ENCODE assay signal across 31 cellular contexts in the genomic region with DNA sequence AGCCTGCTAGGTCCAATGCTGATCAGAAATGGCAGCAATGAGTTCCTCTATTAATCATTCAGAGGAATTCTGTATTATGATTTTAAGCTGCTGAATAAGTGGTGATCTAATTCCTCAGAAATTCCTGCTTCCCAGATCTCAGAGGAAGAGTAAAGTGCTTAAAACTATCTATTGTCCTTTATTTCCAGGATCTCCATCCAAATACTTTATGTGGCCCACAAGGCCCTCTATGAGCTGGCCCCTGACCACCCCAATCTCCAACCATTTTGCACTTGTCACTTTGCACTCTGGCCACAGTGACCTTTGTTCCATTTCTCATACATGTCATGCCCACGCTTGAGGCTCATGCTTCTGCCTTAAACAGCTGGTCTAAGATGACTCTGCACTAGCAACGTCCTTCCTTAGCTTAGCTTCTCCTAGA.
DNase-seq lines count a peak whose midpoint lies in the region; ATAC-seq, FAIRE-seq and TF ChIP-seq lines count a peak whose summit lies in the region.
"Had no signal": no experiment of that assay in that cellular context is flagged by ENCODE, and none has a peak within 500 bp of the region (broad histone marks: within the 10 kb centered on the region; RNA-seq: fewer than 3 reads in every experiment).

No MANE protein-coding gene starts in this region.

- H2AFZ ChIP-seq in osteoblast (ENCODE audit: low read length) = no peak overlapping the region
- no peak overlapping the region for H2AFZ ChIP-seq in HepG2 (ENCODE audit: low read length)

- H3K27ac Mint-ChIP-seq in chondrocyte (ENCODE audit: unreplicated experiment) (peak overlapping the region; percentile 96), HFFc6 (no peak overlapping the region)
- H3K27ac Mint-ChIP-seq: activated naive CD8-positive, alpha-beta T cell treated with anti-CD3 and anti-CD28 coated beads for 36 hours; mesothelial cell of epicardium; natural killer cell had no signal

- H3K4me3 ChIP-seq in osteoblast (ENCODE audit: insufficient read depth, low read length) = no peak overlapping the region
- H3K4me3 ChIP-seq in HepG2 (replicated peaks in 1 of 3; ENCODE audit: insufficient read depth in 1 of 3, low read depth in 2 of 3, low read length in 3 of 3) = no peak overlapping the region
- H3K4me3 ChIP-seq: ascending aorta; BLaER1 treated with 17β-estradiol and CSF1 and Interleukin-3, amounts not matched to agents 10 nM and 100 nM; smooth muscle cell; thyroid gland had no signal

- H3K9me3 Mint-ChIP-seq in chondrocyte (ENCODE audit: low read depth) (no peaks in the 10 kb centered on the region), HFFc6 (peaks cover 55% of the 10 kb centered on the region)

- peaks cover 18% of the 10 kb centered on the region for H3K4me1 Mint-ChIP-seq in chondrocyte (ENCODE audit: low read depth)
- H3K4me1 Mint-ChIP-seq in HFFc6 (ENCODE audit: low read depth) = no peaks in the 10 kb centered on the region
- H3K4me1 Mint-ChIP-seq: activated naive CD8-positive, alpha-beta T cell treated with anti-CD3 and anti-CD28 coated beads for 36 hours; central memory CD8-positive, alpha-beta T cell; mesothelial cell of epicardium; natural killer cell; stimulated activated naive CD8-positive, alpha-beta T cell treated with anti-CD3 and anti-CD28 coated beads, Interleukin-15, amount 100 ng/mL, for 72 hours had no signal

- TF ChIP-seq EP300 in HepG2 (IDR thresholded peaks at IDR 0.05; ENCODE audit: low read depth in 2 of 2, low read length in 2 of 2) = no peak
- TF ChIP-seq EP300 in HepG2 (CRISPR knock-in tag; IDR thresholded peaks at IDR 0.05; ENCODE audit: borderline replicate concordance) = no peak

- H3K4me2 ChIP-seq in osteoblast (ENCODE audit: insufficient read depth, low read length) = no peak overlapping the region
- no peak overlapping the region for H3K4me2 ChIP-seq in HepG2 (ENCODE audit: low read depth, low read length)
- H3K4me2 ChIP-seq: BLaER1 treated with 17β-estradiol and CSF1 and Interleukin-3, amounts not matched to agents 10 nM and 100 nM; smooth muscle cell had no signal

- TF ChIP-seq CTCF in chondrocyte (IDR thresholded peaks at IDR 0.05) = no peak
- no peak for TF ChIP-seq CTCF in osteoblast (IDR thresholded peaks at IDR 0.05; ENCODE audit: extremely low read depth, low read depth, low read length)
- TF ChIP-seq CTCF in HepG2 (CRISPR knock-in tag; IDR thresholded peaks at IDR 0.05) = no peak
- TF ChIP-seq CTCF in HFFc6 (IDR thresholded peaks at IDR 0.05) = no peak

- intact Hi-C loops in HepG2 (cut with micrococcal nuclease; ENCODE audit: unreplicated experiment) = no loop called here

- H3K27ac ChIP-seq in osteoblast (ENCODE audit: low read depth, low read length) (peak overlapping the region; percentile 32), HepG2 (ENCODE audit: extremely low read length, insufficient read depth, low read length) (no peak overlapping the region)
- H3K27ac ChIP-seq: ascending aorta; BLaER1 treated with 17β-estradiol and CSF1 and Interleukin-3, amounts not matched to agents 10 nM and 100 nM; thyroid gland had no signal

- peak; percentile 5 for DNase-seq in Caki2 (ENCODE audit: low read depth)
- DNase-seq in HS-5 (ENCODE audit: low read depth) = peak; percentile 20
- no peak for DNase-seq in chondrocyte (ENCODE audit: low spot score)
- DNase-seq in osteoblast (ENCODE audit: insufficient read length, low spot score, missing footprints) = peak; percentile 50
- no peak for DNase-seq in islet precursor cell
- DNase-seq in HepG2 (ENCODE audit: low spot score) = no peak
- no peak for DNase-seq in HFFc6
- DNase-seq: activated CD4-positive, alpha-beta T cell treated with anti-CD3 and anti-CD28 coated beads, Interleukin-2, amount 50 U/mL, for 48 hours; activated naive CD8-positive, alpha-beta T cell treated with anti-CD3 and anti-CD28 coated beads for 36 hours; COR-L47; dermis blood vessel endothelial cell; Kasumi-1; left ventricle myocardium superior; natural killer cell; NCI-H1092; NCI-H187; NCI-H2171; NCI-H510A treated with DMSO at 0.1 percent for 48 hours; NK-92 treated with Interleukin-12 subunit alpha and Interleukin-12 subunit beta, amount 100 ng/mL, for 24 hours; stimulated activated CD4-positive, alpha-beta T cell treated with anti-CD3 and anti-CD28 coated beads, Interleukin-1b, Interleukin-23, amount 100 ng/mL, for 48 hours; stimulated activated CD8-positive, alpha-beta memory T cell treated with anti-CD3 and anti-CD28 coated beads, Interleukin-4, amount 100 ng/mL, for 48 hours; stimulated activated naive CD8-positive, alpha-beta T cell treated with anti-CD3 and anti-CD28 coated beads, Interleukin-15, amount 100 ng/mL, for 72 hours; thyroid gland had no signal

- H3K9me3 ChIP-seq in osteoblast (ENCODE audit: low read depth, low read length) = no peaks in the 10 kb centered on the region
- H3K9me3 ChIP-seq in HepG2 (ENCODE audit: low read length) = peaks cover 92% of the 10 kb centered on the region
- H3K9me3 ChIP-seq: ascending aorta, thyroid gland had no signal

- CTCF ChIA-PET in HepG2 (lab: Yijun Ruan, JAX; ENCODE audit: low intra/inter-chr PET ratio, low total read pairs) = no interaction called here

- H3K4me3 Mint-ChIP-seq in chondrocyte (ENCODE audit: unreplicated experiment) (no peak overlapping the region), HFFc6 (no peak overlapping the region)
- H3K4me3 Mint-ChIP-seq: activated naive CD8-positive, alpha-beta T cell treated with anti-CD3 and anti-CD28 coated beads for 36 hours; central memory CD8-positive, alpha-beta T cell; mesothelial cell of epicardium; natural killer cell; stimulated activated naive CD8-positive, alpha-beta T cell treated with anti-CD3 and anti-CD28 coated beads, Interleukin-15, amount 100 ng/mL, for 72 hours had no signal

- H3K4me1 ChIP-seq in osteoblast (ENCODE audit: insufficient read depth, low read length) (peaks cover 9% of the 10 kb centered on the region), HepG2 (ENCODE audit: insufficient read depth, low read length) (no peaks in the 10 kb centered on the region)
- H3K4me1 ChIP-seq: ascending aorta; BLaER1 treated with 17β-estradiol and CSF1 and Interleukin-3, amounts not matched to agents 10 nM and 100 nM; thyroid gland had no signal

- TF ChIP-seq POLR2A in HepG2 (IDR thresholded peaks at IDR 0.05; ENCODE audit: insufficient read depth in 1 of 2, low read depth in 2 of 2, low read length in 2 of 2) = no peak

- H3K79me2 ChIP-seq in osteoblast (ENCODE audit: insufficient read depth, low read length) = no peaks in the 10 kb centered on the region
- no peaks in the 10 kb centered on the region for H3K79me2 ChIP-seq in HepG2 (ENCODE audit: insufficient read depth, low read length)

- in situ Hi-C loops in Caki2 (cut with HindIII; ENCODE audit: low pct_unique_long_range_greater_than_20kb, low sequenced_read_pairs) (no loop called here), HepG2 (cut with HindIII; ENCODE audit: extremely low pct_ligation_motif_present, low pct_unique_long_range_greater_than_20kb) (no loop called here)

- no peak for ATAC-seq in HepG2
- ATAC-seq: activated CD4-positive, CD25-positive, alpha-beta regulatory T cell treated with anti-CD3 and anti-CD28 coated beads, Interleukin-2, amount 50 U/mL, for 24 hours; left ventricle myocardium superior; natural killer cell; Panc1; stimulated activated naive CD8-positive, alpha-beta T cell treated with anti-CD3 and anti-CD28 coated beads, Interleukin-15, amount 100 ng/mL, for 72 hours had no signal

- H3K27me3 Mint-ChIP-seq in chondrocyte (ENCODE audit: low read depth) (no peaks in the 10 kb centered on the region), HFFc6 (ENCODE audit: insufficient read depth) (no peaks in the 10 kb centered on the region)
- H3K27me3 Mint-ChIP-seq: activated naive CD8-positive, alpha-beta T cell treated with anti-CD3 and anti-CD28 coated beads for 36 hours; central memory CD8-positive, alpha-beta T cell; stimulated activated naive CD8-positive, alpha-beta T cell treated with anti-CD3 and anti-CD28 coated beads, Interleukin-15, amount 100 ng/mL, for 72 hours had no signal

- H3K27me3 ChIP-seq in osteoblast (ENCODE audit: insufficient read depth, low read length) (no peaks in the 10 kb centered on the region), HepG2 (ENCODE audit: control insufficient read depth in 1 of 2, insufficient read depth in 2 of 2, low read length in 2 of 2) (no peaks in the 10 kb centered on the region)
- H3K27me3 ChIP-seq: ascending aorta; BLaER1 treated with 17β-estradiol and CSF1 and Interleukin-3, amounts not matched to agents 10 nM and 100 nM; thyroid gland had no signal

- BruUV-seq in HepG2 (replicated peaks; lab: Mats Ljungman, UMichigan) = no TSS peak

- WGBS in HepG2 (ENCODE audit: low lambda C conversion rate) = 0% methylated on average over 2 of the region's 2 CpGs

- H4K20me1 ChIP-seq in osteoblast (ENCODE audit: insufficient read depth, low read length) (no peaks in the 10 kb centered on the region), HepG2 (ENCODE audit: insufficient read depth, low read length) (no peaks in the 10 kb centered on the region)
- H4K20me1 ChIP-seq: BLaER1 treated with 17β-estradiol and CSF1 and Interleukin-3, amounts not matched to agents 10 nM and 100 nM had no signal

- no peak overlapping the region for H3K9ac ChIP-seq in HepG2 (ENCODE audit: insufficient read depth, low read depth, low read length)
- H3K9ac ChIP-seq: BLaER1 treated with 17β-estradiol and CSF1 and Interleukin-3, amounts not matched to agents 10 nM and 100 nM had no signal

- no peak for FAIRE-seq in HepG2 (lab: Jason Lieb, UNC)
- FAIRE-seq: endometrium had no signal

- POLR2A ChIA-PET in HepG2 (lab: Yijun Ruan, JAX) = no interaction called here

- H3K36me3 ChIP-seq in osteoblast (ENCODE audit: insufficient read depth, low read length) = no peaks in the 10 kb centered on the region
- no peaks in the 10 kb centered on the region for H3K36me3 ChIP-seq in HepG2 (replicated peaks in 1 of 2; ENCODE audit: control insufficient read depth in 1 of 2, insufficient read depth in 2 of 2, low read length in 2 of 2)
- H3K36me3 ChIP-seq: ascending aorta; BLaER1 treated with 17β-estradiol and CSF1 and Interleukin-3, amounts not matched to agents 10 nM and 100 nM; thyroid gland had no signal

- H3K36me3 Mint-ChIP-seq in chondrocyte (ENCODE audit: low read depth) = no peaks in the 10 kb centered on the region
- H3K36me3 Mint-ChIP-seq in HFFc6 (ENCODE audit: low read depth) = no peaks in the 10 kb centered on the region
- H3K36me3 Mint-ChIP-seq: activated naive CD8-positive, alpha-beta T cell treated with anti-CD3 and anti-CD28 coated beads for 36 hours; mesothelial cell of epicardium; natural killer cell had no signal

- no peak for TF ChIP-seq RAD21 in HepG2 (CRISPR knock-in tag; IDR thresholded peaks at IDR 0.05)

TF ChIP-seq in HepG2, 621 proteins besides CTCF, POLR2A, EP300 and RAD21:
- TF ChIP-seq ZNF343 (CRISPR knock-in tag; IDR thresholded peaks at IDR 0.05) (no peak), RFX1 (IDR thresholded peaks at IDR 0.05) (no peak), ZKSCAN1 (IDR thresholded peaks at IDR 0.05; ENCODE audit: low read length) (no peak), SP2 (CRISPR knock-in tag; IDR thresholded peaks at IDR 0.05) (no peak), ZNF24 (IDR thresholded peaks at IDR 0.05) (no peak), RXRA (CRISPR knock-in tag; IDR thresholded peaks at IDR 0.05) (no peak)

Comparison
In these comparisons a context has a peak if more than half of its experiments do, and no peak if none do; other contexts are left out.
1. DNase-seq: peak in Caki2 (single experiment), HS-5 (single experiment) and osteoblast (single experiment); none in chondrocyte (single experiment), islet precursor cell (single experiment), HepG2 (single experiment) and HFFc6 (single experiment).